Comparison of ENCODE assay signal across 12 cellular contexts in the genomic region with DNA sequence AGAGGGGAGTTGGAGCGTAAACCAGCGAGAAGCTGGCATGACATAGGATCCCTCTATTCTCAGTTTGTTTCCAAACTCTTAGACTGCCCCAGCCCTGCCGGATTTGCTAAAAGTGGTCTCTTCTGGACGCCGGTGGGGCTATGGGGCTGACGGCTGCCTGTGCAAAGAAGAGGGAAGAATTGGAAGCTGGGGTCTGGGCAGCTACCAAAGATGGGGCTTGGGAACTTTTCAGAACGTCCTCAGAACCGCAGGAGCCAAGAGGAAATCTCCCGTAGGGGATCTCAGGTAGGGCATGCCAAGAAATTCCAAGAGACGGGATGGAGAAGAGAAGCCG. TPM values are rescaled to one million over a fixed set of nuclear protein-coding genes. Genes with fewer than 3 reads are reported as not detected.
DNase-seq lines count a peak whose midpoint lies in the region; ATAC-seq and TF ChIP-seq lines count a peak whose summit lies in the region.
"Not testable (repeated sequence)": the region's sequence is repeated elsewhere in the genome, so short reads cannot be mapped to it uniquely, and the experiment has no call there.
"Had no signal": no experiment of that assay in that cellular context is flagged by ENCODE, and none has a peak within 500 bp of the region (broad histone marks: within the 10 kb centered on the region; RNA-seq: fewer than 3 reads in every experiment).

No MANE protein-coding gene starts in this region.

- not testable (repeated sequence) for H3K27ac ChIP-seq in CD4-positive, alpha-beta T cell (ENCODE audit: low read depth, low read length); hepatocyte; suprapubic skin

- peaks cover 26% of the 10 kb centered on the region for H3K4me1 Mint-ChIP-seq in CD4-positive, alpha-beta T cell (ENCODE audit: low read depth)
- H3K4me1 Mint-ChIP-seq in T-helper 17 cell = peaks cover 12% of the 10 kb centered on the region
- peaks cover 25% of the 10 kb centered on the region for H3K4me1 Mint-ChIP-seq in activated T-cell treated with anti-CD3 and anti-CD28 coated beads, Interleukin-2, amount 50 U/mL, for 24 hours (ENCODE audit: low read depth)
- H3K4me1 Mint-ChIP-seq in brain = peaks cover 22% of the 10 kb centered on the region
- peaks cover 13% of the 10 kb centered on the region for H3K4me1 Mint-ChIP-seq in neural crest cell

- not testable (repeated sequence) for H3K4me3 ChIP-seq in H7 (ENCODE audit: insufficient read depth, low read depth, low read length); hepatocyte
- peak overlapping the region; percentile 59 for H3K4me3 ChIP-seq in suprapubic skin

- CTCF ChIA-PET in CD4-positive, alpha-beta T cell (lab: Charles Lee) = not testable (repeated sequence)

- not testable (repeated sequence) for H3K36me3 ChIP-seq in H7 (replicated peaks; ENCODE audit: control insufficient read depth, insufficient read depth, low read length); hepatocyte (replicated peaks; ENCODE audit: insufficient read depth, low read depth); suprapubic skin

- POLR2A ChIA-PET in CD4-positive, alpha-beta T cell (lab: Charles Lee) = not testable (repeated sequence)

- not testable (repeated sequence) for H3K9me3 Mint-ChIP-seq in CD4-positive, alpha-beta T cell; activated T-cell treated with anti-CD3 and anti-CD28 coated beads, Interleukin-2, amount 50 U/mL, for 24 hours; brain; neural crest cell

- not testable (repeated sequence) for H3K36me3 Mint-ChIP-seq in CD4-positive, alpha-beta T cell (ENCODE audit: low read depth); T-helper 17 cell (ENCODE audit: low read depth); activated T-cell treated with anti-CD3 and anti-CD28 coated beads, Interleukin-2, amount 50 U/mL, for 24 hours (ENCODE audit: low read depth); brain; neural crest cell (ENCODE audit: low read depth)

- H3K27ac Mint-ChIP-seq in CD4-positive, alpha-beta T cell; activated T-cell treated with anti-CD3 and anti-CD28 coated beads, Interleukin-2, amount 50 U/mL, for 24 hours; brain; neural crest cell (ENCODE audit: unreplicated experiment): not testable (repeated sequence)
- peak overlapping the region; percentile 79 for H3K27ac Mint-ChIP-seq in T-helper 17 cell

- H3K4me1 ChIP-seq in hepatocyte (ENCODE audit: insufficient read depth) (peaks cover 16% of the 10 kb centered on the region), suprapubic skin (peaks cover 32% of the 10 kb centered on the region)

- not testable (repeated sequence) for TF ChIP-seq EP300 in suprapubic skin (IDR thresholded peaks at IDR 0.05)

- not testable (repeated sequence) for H3K79me2 ChIP-seq in hepatocyte

- H3K4me2 ChIP-seq in hepatocyte = peak overlapping the region; percentile 95

- H2AFZ ChIP-seq in hepatocyte = not testable (repeated sequence)

- not testable (repeated sequence) for H3K9me2 ChIP-seq in hepatocyte (replicated peaks; ENCODE audit: insufficient read depth)

- 5% methylated on average over 11 of the region's 11 CpGs for WGBS in hepatocyte (ENCODE audit: low lambda C conversion rate, missing lambda C conversion rate)
- WGBS in suprapubic skin = 13% methylated on average over 8 of the region's 11 CpGs

- DNase-seq in CD4-positive, alpha-beta T cell; T-helper 17 cell; activated T-cell treated with anti-CD3 and anti-CD28 coated beads, Interleukin-2, amount 50 U/mL, for 24 hours; hepatocyte (ENCODE audit: low spot score); neural crest cell (ENCODE audit: low read depth, low spot score); suprapubic skin (ENCODE audit: low spot score in 2 of 2): not testable (repeated sequence)
- peak; percentile 6 for DNase-seq in H7

- ATAC-seq in CD4-positive, alpha-beta T cell (ENCODE audit: poor library complexity); T-helper 17 cell: not testable (repeated sequence)

- peaks cover 27% of the 10 kb centered on the region for H3K27me3 ChIP-seq in CD4-positive, alpha-beta T cell (ENCODE audit: control insufficient read depth, insufficient read depth, low read length)
- H3K27me3 ChIP-seq in H7 (ENCODE audit: control insufficient read depth, insufficient read depth, low read length) = peaks cover 67% of the 10 kb centered on the region
- H3K27me3 ChIP-seq in hepatocyte = peaks cover 56% of the 10 kb centered on the region
- peaks cover 62% of the 10 kb centered on the region for H3K27me3 ChIP-seq in suprapubic skin

- peak overlapping the region; percentile 70 for H3K4me3 Mint-ChIP-seq in CD4-positive, alpha-beta T cell
- H3K4me3 Mint-ChIP-seq in T-helper 17 cell = peak overlapping the region; percentile 85
- peak overlapping the region; percentile 66 for H3K4me3 Mint-ChIP-seq in activated T-cell treated with anti-CD3 and anti-CD28 coated beads, Interleukin-2, amount 50 U/mL, for 24 hours
- peak overlapping the region; percentile 25 to 82 (median 60) for H3K4me3 Mint-ChIP-seq in brain
- H3K4me3 Mint-ChIP-seq in neural crest cell = peak overlapping the region; percentile 35

- peaks cover 55% of the 10 kb centered on the region for H3K27me3 Mint-ChIP-seq in CD4-positive, alpha-beta T cell
- H3K27me3 Mint-ChIP-seq in T-helper 17 cell (peaks cover 19% of the 10 kb centered on the region), brain (peaks cover 73% of the 10 kb centered on the region), neural crest cell (ENCODE audit: low read depth) (peaks cover 72% of the 10 kb centered on the region)
- H3K27me3 Mint-ChIP-seq in activated T-cell treated with anti-CD3 and anti-CD28 coated beads, Interleukin-2, amount 50 U/mL, for 24 hours = peaks cover 49% of the 10 kb centered on the region

- not testable (repeated sequence) for TF ChIP-seq CTCF in CD4-positive, alpha-beta T cell (IDR thresholded peaks at IDR 0.05); brain (conservative IDR thresholded peaks at IDR 0.05); hepatocyte (IDR thresholded peaks at IDR 0.05; ENCODE audit: poor library complexity); neural crest cell (conservative IDR thresholded peaks at IDR 0.05); suprapubic skin (IDR thresholded peaks at IDR 0.05)

- TF ChIP-seq POLR2A in suprapubic skin (IDR thresholded peaks at IDR 0.05) = not testable (repeated sequence)

- H4K20me1 ChIP-seq in hepatocyte (ENCODE audit: insufficient read depth, poor library complexity, severe bottlenecking) = not testable (repeated sequence)

- intact Hi-C loops in CD4-positive, alpha-beta T cell (cut with DNase I, micrococcal nuclease) = not testable (repeated sequence)

- H3K9me3 ChIP-seq in CD4-positive, alpha-beta T cell (ENCODE audit: control insufficient read depth, low read length); T-helper 17 cell (ENCODE audit: control insufficient read depth, low read length, poor library complexity, severe bottlenecking); hepatocyte (ENCODE audit: low read depth); suprapubic skin: not testable (repeated sequence)

RNA-seq across cellular contexts. Expression of gene FOXD4, which starts 3.1 kb away (rescaled TPM):
- total RNA-seq in CD4-positive, alpha-beta T cell = under 1 TPM in 1 of 2 experiments, not detected in 1; 0.20 TPM
- total RNA-seq in H7 (2014; rRNA removed; shearing (Covaris generic)) = 0.26 TPM in 1 of 2 replicates, not detected in the other
- total RNA-seq in T-helper 17 cell = not detected
- polyA plus RNA-seq in brain (ENCODE audit: insufficient read depth, low read depth, low replicate concordance) = not detected
- total RNA-seq in hepatocyte = 0.28 and 0.30 TPM in 2 replicates
- polyA plus RNA-seq in hepatocyte = 0.11 and 0.24 TPM in 2 replicates
- total RNA-seq in neural crest cell = 0.36 and 0.77 TPM in 2 replicates
- not detected for total RNA-seq in suprapubic skin
- total RNA-seq: A673, left lobe of liver, mononuclear cell had no signal
- polyA plus RNA-seq: cardiac muscle cell had no signal

Comparison
In these comparisons a context has a peak if more than half of its experiments do, and no peak if none do; other contexts are left out.
1. H3K4me3 Mint-ChIP-seq: peak in every context shown above with its lines; median percentile 85 in T-helper 17 cell; 70 in CD4-positive, alpha-beta T cell; 66 in activated T-cell treated with anti-CD3 and anti-CD28 coated beads, Interleukin-2, amount 50 U/mL, for 24 hours; 60 in brain; 35 in neural crest cell.